In the genomic region with DNA sequence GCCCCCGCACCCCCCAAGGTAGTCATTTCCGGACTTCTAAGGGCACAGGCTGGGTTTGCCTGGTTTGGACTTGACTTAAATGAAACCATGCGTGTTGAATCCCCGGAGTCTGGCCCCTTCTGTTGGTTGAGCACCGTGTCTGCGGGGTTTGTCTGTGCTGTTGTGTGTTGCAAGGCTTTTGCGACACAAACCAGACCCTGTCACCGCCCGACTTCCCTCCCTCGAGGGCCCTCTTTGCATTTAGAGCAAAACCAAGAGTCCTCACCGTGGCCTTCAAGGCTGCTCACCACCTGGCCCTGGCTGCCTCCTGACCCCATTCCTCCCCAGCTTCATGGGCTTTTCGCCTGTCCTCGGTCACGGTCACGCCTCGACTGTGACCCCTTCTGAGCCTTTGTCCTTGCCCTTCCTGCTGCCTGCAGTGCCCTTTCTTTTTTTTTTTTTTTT, we compare ENCODE assay signal across 13 cellular contexts. TPM values are rescaled to one million over a fixed set of nuclear protein-coding genes. Genes with fewer than 3 reads are reported as not detected.
DNase-seq lines count a peak whose midpoint lies in the region; ATAC-seq, FAIRE-seq and TF ChIP-seq lines count a peak whose summit lies in the region.
"Had no signal": no experiment of that assay in that cellular context is flagged by ENCODE, and none has a peak within 500 bp of the region (broad histone marks: within the 10 kb centered on the region; RNA-seq: fewer than 3 reads in every experiment).

No MANE protein-coding gene starts in this region.

- H3K36me3 ChIP-seq in duodenal mucosa (ENCODE audit: control insufficient read depth in 1 of 2, insufficient read depth in 2 of 2, low read length in 2 of 2) (peaks cover 0 to 5% of the 10 kb centered on the region in 2 donors), mesodermal cell (ENCODE audit: control insufficient read depth, insufficient read depth, low read length) (no peaks in the 10 kb centered on the region), upper lobe of left lung (no peaks in the 10 kb centered on the region)
- H3K36me3 ChIP-seq: thoracic aorta had no signal

- no peak overlapping the region for H3K9ac ChIP-seq in duodenal mucosa (ENCODE audit: low read depth in 1 of 2, low read length in 2 of 2)

- 79% methylated on average over 12 to 14 of the region's 16 CpGs for WGBS in mesodermal cell (ENCODE audit: insufficient coverage in 2 of 2), 2 experiments
- 60 to 64% methylated on average over 15 to 16 of the region's 16 CpGs for WGBS in upper lobe of left lung, 2 donors

- no peak for FAIRE-seq in frontal cortex (lab: Jason Lieb, UNC)

- TF ChIP-seq POLR2A in upper lobe of left lung (IDR thresholded peaks at IDR 0.05): no peak

- peaks cover 0 to 8% of the 10 kb centered on the region in 2 donors for H3K27me3 ChIP-seq in duodenal mucosa (ENCODE audit: control insufficient read depth in 1 of 2, insufficient read depth in 2 of 2, low read length in 2 of 2)
- no peaks in the 10 kb centered on the region for H3K27me3 ChIP-seq in upper lobe of left lung

- no peaks in the 10 kb centered on the region for H3K9me3 ChIP-seq in duodenal mucosa (ENCODE audit: control insufficient read depth in 1 of 2, low read length in 2 of 2)
- H3K9me3 ChIP-seq in mesodermal cell (ENCODE audit: control insufficient read depth, low read length): no peaks in the 10 kb centered on the region
- no peaks in the 10 kb centered on the region for H3K9me3 ChIP-seq in upper lobe of left lung
- H3K9me3 ChIP-seq: thoracic aorta had no signal

- ATAC-seq in upper lobe of left lung (ENCODE audit: low FRiP score in 2 of 2): no peak

- TF ChIP-seq EP300 in upper lobe of left lung (IDR thresholded peaks at IDR 0.05): no peak

- peaks cover 0 to 2% of the 10 kb centered on the region in 2 donors for H3K4me1 ChIP-seq in duodenal mucosa (ENCODE audit: control insufficient read depth in 1 of 2, insufficient read depth in 2 of 2, low read length in 2 of 2)
- H3K4me1 ChIP-seq in mesodermal cell (ENCODE audit: control insufficient read depth, insufficient read depth, low read length, poor library complexity, severe bottlenecking): peaks cover 6% of the 10 kb centered on the region
- H3K4me1 ChIP-seq in upper lobe of left lung: peaks cover 0 to 12% (median 10%) of the 10 kb centered on the region in 4 donors

- no peak for TF ChIP-seq CTCF in upper lobe of left lung (IDR thresholded peaks at IDR 0.05)

- H3K27ac ChIP-seq in duodenal mucosa (ENCODE audit: low read depth, low read length) (peak overlapping the region; percentile 20), mesodermal cell (ENCODE audit: low read depth, low read length, severe bottlenecking) (peak overlapping the region; percentile 88), upper lobe of left lung (peak overlapping the region; percentile 71 to 86 (median 76))
- H3K27ac ChIP-seq: thoracic aorta had no signal

- peak; percentile 82 for DNase-seq in MV-4-11 (lab: John Stamatoyannopoulos, UW)
- peak in 1 of 2 donors; percentile 59 for DNase-seq in upper lobe of left lung
- no peak for DNase-seq in A172 (ENCODE audit: low spot score)
- no peak for DNase-seq in frontal cortex (ENCODE audit: low spot score in 2 of 2)
- DNase-seq in T-helper 1 cell: no peak
- DNase-seq: activated T-cell treated with anti-CD3 and anti-CD28 coated beads, Interleukin-2, amount 50 U/mL, for 48 hours; central memory CD4-positive, alpha-beta T cell; GOT3; natural killer cell; NCI-H1092 treated with DMSO at 0.1 percent for 48 hours had no signal

- H3K4me3 ChIP-seq in duodenal mucosa (ENCODE audit: low read depth in 1 of 2, low read length in 2 of 2): no peak overlapping the region
- no peak overlapping the region for H3K4me3 ChIP-seq in mesodermal cell (ENCODE audit: extremely low read depth, insufficient read depth, low read length, poor library complexity, severe bottlenecking)
- H3K4me3 ChIP-seq in upper lobe of left lung: no peak overlapping the region
- H3K4me3 ChIP-seq: thoracic aorta had no signal

RNA-seq across cellular contexts. Expression of a gene that starts 7.4 kb away (rescaled TPM):
- polyA plus RNA-seq in mesodermal cell (2013, experiment 1 of 2): 4.2 TPM
- polyA plus RNA-seq in mesodermal cell (2013, experiment 2 of 2): 6.3 TPM
- total RNA-seq in upper lobe of left lung (100 to 1,000 TPM in 1 of 6 donors, 10 to 100 TPM in 5; 30.2 to 109 (median 80.8) TPM), frontal cortex (3.3 TPM)
- 0.95 and 1.1 TPM in 2 replicates for total RNA-seq in A172 (2014; rRNA removed; shearing (Covaris generic))

Comparison
In these comparisons a context has a peak if more than half of its experiments do, and no peak if none do; other contexts are left out.
1. H3K27ac ChIP-seq: peak in every context shown above with its lines; median percentile 88 in mesodermal cell; 76 in upper lobe of left lung; 20 in duodenal mucosa.